Comparison of ENCODE assay signal across 1 cellular context in the genomic region with DNA sequence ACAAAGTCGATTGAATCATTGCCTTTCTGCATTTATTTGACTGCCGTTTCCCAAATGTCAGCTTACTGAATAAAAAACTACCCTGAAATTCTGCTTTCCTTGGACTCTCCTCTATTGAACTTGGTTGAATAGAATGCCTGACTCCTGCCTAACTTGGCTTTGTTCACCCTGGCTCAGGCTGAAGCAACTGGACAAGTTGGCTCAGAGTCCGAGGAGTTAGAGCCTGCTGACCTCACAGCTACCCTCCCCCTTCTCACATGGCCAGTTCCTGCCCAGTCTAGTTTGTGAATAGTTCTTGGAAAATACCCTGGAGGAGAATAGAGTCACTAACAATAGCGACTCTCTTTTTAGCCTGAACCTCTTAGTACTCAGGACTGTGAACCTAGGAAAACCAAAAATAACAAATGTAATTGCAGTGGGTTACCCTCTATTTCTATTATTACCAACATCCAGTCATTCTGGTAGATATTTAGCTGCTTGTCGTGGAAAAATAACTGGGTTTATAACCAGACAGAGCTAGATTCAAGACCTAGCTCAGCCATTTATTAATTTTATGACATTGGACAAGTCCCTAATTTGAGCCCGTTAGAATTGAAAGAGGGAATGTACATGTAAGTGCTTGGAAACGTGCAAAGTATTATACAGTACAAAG.
TF ChIP-seq lines count a peak whose summit lies in the region.

No MANE protein-coding gene starts in this region.

TF ChIP-seq in K562, 482 proteins besides CTCF, POLR2A, EP300 and RAD21 (continued from another document and continues in another):
- TF ChIP-seq, protein P1, sequence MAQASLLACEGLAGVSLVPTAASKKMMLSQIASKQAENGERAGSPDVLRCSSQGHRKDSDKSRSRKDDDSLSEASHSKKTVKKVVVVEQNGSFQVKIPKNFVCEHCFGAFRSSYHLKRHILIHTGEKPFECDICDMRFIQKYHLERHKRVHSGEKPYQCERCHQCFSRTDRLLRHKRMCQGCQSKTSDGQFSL (CRISPR knock-in tag; IDR thresholded peaks at IDR 0.05), result no peak
- TF ChIP-seq, protein P1 (tag; IDR thresholded peaks at IDR 0.05), result no peak
- TF ChIP-seq PCBP1 (IDR thresholded peaks at IDR 0.05; ENCODE audit: low read depth, low read length, poor library complexity, severe bottlenecking) (no peak), WHSC1 (IDR thresholded peaks at IDR 0.05; ENCODE audit: low read length) (no peak), ZBED1 (IDR thresholded peaks at IDR 0.05) (no peak), FOXJ2 (tag; IDR thresholded peaks at IDR 0.05) (peak; percentile 23; the same call in 1 of the 2 replicates), SMAD3 (CRISPR knock-in tag; conservative IDR thresholded peaks at IDR 0.05) (0 out of 2 replicates have a peak, but pooled peaks have one; percentile 8), SRF (CRISPR knock-in tag; IDR thresholded peaks at IDR 0.05) (0 out of 4 replicates have a peak, but pooled peaks of 1 of the 2 experiments have one; percentile 9), POLR2H (tag; IDR thresholded peaks at IDR 0.05; ENCODE audit: low read depth) (no peak; the same call in 1 of the 2 replicates), ARHGAP35 (IDR thresholded peaks at IDR 0.05; ENCODE audit: partially characterized antibody) (no peak), ZNF589 (CRISPR knock-in tag; IDR thresholded peaks at IDR 0.05; ENCODE audit: low read depth) (peak; percentile 94; the same call in 1 of the 2 replicates), NEUROD1 (IDR thresholded peaks at IDR 0.05; ENCODE audit: borderline replicate concordance, low read depth, low read length, partially characterized antibody) (no peak), TRIM28 (IDR thresholded peaks at IDR 0.05) (no peak), TOE1 (IDR thresholded peaks at IDR 0.05; ENCODE audit: borderline replicate concordance) (no peak), TOE1 (CRISPR knock-in tag; IDR thresholded peaks at IDR 0.05; ENCODE audit: borderline replicate concordance, low read depth) (no peak), GTF2A2 (tag; IDR thresholded peaks at IDR 0.05) (no peak), MYNN (IDR thresholded peaks at IDR 0.05) (no peak), MYNN (CRISPR knock-in tag; IDR thresholded peaks at IDR 0.05) (no peak), ZNF444 (CRISPR knock-in tag; IDR thresholded peaks at IDR 0.05) (0 out of 2 replicates have a peak, but pooled peaks have one; percentile 51), SMAD4 (CRISPR knock-in tag; conservative IDR thresholded peaks at IDR 0.05) (peak; percentile 87), ESRRB (CRISPR knock-in tag; IDR thresholded peaks at IDR 0.05; ENCODE audit: borderline replicate concordance) (no peak), RFX1 (IDR thresholded peaks at IDR 0.05) (no peak), ZNF766 (CRISPR knock-in tag; conservative IDR thresholded peaks at IDR 0.05) (peak; percentile 51; the same call in 1 of the 2 replicates), HNRNPLL (IDR thresholded peaks at IDR 0.05; ENCODE audit: low read depth, low read length, poor library complexity, severe bottlenecking) (no peak), RBM25 (IDR thresholded peaks at IDR 0.05; ENCODE audit: low read depth, low read length, severe bottlenecking) (no peak), ZKSCAN8 (CRISPR knock-in tag; IDR thresholded peaks at IDR 0.05) (peak; percentile 67; the same call in 1 of the 2 replicates), MCM5 (IDR thresholded peaks at IDR 0.05; ENCODE audit: low read depth) (no peak)
- TF ChIP-seq, protein P2, sequence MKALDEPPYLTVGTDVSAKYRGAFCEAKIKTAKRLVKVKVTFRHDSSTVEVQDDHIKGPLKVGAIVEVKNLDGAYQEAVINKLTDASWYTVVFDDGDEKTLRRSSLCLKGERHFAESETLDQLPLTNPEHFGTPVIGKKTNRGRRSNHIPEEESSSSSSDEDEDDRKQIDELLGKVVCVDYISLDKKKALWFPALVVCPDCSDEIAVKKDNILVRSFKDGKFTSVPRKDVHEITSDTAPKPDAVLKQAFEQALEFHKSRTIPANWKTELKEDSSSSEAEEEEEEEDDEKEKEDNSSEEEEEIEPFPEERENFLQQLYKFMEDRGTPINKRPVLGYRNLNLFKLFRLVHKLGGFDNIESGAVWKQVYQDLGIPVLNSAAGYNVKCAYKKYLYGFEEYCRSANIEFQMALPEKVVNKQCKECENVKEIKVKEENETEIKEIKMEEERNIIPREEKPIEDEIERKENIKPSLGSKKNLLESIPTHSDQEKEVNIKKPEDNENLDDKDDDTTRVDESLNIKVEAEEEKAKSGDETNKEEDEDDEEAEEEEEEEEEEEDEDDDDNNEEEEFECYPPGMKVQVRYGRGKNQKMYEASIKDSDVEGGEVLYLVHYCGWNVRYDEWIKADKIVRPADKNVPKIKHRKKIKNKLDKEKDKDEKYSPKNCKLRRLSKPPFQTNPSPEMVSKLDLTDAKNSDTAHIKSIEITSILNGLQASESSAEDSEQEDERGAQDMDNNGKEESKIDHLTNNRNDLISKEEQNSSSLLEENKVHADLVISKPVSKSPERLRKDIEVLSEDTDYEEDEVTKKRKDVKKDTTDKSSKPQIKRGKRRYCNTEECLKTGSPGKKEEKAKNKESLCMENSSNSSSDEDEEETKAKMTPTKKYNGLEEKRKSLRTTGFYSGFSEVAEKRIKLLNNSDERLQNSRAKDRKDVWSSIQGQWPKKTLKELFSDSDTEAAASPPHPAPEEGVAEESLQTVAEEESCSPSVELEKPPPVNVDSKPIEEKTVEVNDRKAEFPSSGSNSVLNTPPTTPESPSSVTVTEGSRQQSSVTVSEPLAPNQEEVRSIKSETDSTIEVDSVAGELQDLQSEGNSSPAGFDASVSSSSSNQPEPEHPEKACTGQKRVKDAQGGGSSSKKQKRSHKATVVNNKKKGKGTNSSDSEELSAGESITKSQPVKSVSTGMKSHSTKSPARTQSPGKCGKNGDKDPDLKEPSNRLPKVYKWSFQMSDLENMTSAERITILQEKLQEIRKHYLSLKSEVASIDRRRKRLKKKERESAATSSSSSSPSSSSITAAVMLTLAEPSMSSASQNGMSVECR (CRISPR knock-in tag; IDR thresholded peaks at IDR 0.05), result no peak
- TF ChIP-seq, protein P3, sequence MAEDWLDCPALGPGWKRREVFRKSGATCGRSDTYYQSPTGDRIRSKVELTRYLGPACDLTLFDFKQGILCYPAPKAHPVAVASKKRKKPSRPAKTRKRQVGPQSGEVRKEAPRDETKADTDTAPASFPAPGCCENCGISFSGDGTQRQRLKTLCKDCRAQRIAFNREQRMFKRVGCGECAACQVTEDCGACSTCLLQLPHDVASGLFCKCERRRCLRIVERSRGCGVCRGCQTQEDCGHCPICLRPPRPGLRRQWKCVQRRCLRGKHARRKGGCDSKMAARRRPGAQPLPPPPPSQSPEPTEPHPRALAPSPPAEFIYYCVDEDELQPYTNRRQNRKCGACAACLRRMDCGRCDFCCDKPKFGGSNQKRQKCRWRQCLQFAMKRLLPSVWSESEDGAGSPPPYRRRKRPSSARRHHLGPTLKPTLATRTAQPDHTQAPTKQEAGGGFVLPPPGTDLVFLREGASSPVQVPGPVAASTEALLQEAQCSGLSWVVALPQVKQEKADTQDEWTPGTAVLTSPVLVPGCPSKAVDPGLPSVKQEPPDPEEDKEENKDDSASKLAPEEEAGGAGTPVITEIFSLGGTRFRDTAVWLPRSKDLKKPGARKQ (CRISPR knock-in tag; IDR thresholded peaks at IDR 0.05), result no peak
- TF ChIP-seq, protein P4, sequence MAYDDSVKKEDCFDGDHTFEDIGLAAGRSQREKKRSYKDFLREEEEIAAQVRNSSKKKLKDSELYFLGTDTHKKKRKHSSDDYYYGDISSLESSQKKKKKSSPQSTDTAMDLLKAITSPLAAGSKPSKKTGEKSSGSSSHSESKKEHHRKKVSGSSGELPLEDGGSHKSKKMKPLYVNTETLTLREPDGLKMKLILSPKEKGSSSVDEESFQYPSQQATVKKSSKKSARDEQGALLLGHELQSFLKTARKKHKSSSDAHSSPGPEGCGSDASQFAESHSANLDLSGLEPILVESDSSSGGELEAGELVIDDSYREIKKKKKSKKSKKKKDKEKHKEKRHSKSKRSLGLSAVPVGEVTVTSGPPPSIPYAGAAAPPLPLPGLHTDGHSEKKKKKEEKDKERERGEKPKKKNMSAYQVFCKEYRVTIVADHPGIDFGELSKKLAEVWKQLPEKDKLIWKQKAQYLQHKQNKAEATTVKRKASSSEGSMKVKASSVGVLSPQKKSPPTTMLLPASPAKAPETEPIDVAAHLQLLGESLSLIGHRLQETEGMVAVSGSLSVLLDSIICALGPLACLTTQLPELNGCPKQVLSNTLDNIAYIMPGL (CRISPR knock-in tag; IDR thresholded peaks at IDR 0.05), result no peak
- TF ChIP-seq, protein P5, sequence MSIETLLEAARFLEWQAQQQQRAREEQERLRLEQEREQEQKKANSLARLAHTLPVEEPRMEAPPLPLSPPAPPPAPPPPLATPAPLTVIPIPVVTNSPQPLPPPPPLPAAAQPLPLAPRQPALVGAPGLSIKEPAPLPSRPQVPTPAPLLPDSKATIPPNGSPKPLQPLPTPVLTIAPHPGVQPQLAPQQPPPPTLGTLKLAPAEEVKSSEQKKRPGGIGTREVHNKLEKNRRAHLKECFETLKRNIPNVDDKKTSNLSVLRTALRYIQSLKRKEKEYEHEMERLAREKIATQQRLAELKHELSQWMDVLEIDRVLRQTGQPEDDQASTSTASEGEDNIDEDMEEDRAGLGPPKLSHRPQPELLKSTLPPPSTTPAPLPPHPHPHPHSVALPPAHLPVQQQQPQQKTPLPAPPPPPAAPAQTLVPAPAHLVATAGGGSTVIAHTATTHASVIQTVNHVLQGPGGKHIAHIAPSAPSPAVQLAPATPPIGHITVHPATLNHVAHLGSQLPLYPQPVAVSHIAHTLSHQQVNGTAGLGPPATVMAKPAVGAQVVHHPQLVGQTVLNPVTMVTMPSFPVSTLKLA (conservative IDR thresholded peaks at IDR 0.05), result 0 out of 4 replicates have a peak, but pooled peaks have one; percentile 6 to 18
- TF ChIP-seq, protein P6, sequence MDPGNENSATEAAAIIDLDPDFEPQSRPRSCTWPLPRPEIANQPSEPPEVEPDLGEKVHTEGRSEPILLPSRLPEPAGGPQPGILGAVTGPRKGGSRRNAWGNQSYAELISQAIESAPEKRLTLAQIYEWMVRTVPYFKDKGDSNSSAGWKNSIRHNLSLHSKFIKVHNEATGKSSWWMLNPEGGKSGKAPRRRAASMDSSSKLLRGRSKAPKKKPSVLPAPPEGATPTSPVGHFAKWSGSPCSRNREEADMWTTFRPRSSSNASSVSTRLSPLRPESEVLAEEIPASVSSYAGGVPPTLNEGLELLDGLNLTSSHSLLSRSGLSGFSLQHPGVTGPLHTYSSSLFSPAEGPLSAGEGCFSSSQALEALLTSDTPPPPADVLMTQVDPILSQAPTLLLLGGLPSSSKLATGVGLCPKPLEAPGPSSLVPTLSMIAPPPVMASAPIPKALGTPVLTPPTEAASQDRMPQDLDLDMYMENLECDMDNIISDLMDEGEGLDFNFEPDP (CRISPR knock-in tag; IDR thresholded peaks at IDR 0.05), result no peak
- TF ChIP-seq, protein P7, sequence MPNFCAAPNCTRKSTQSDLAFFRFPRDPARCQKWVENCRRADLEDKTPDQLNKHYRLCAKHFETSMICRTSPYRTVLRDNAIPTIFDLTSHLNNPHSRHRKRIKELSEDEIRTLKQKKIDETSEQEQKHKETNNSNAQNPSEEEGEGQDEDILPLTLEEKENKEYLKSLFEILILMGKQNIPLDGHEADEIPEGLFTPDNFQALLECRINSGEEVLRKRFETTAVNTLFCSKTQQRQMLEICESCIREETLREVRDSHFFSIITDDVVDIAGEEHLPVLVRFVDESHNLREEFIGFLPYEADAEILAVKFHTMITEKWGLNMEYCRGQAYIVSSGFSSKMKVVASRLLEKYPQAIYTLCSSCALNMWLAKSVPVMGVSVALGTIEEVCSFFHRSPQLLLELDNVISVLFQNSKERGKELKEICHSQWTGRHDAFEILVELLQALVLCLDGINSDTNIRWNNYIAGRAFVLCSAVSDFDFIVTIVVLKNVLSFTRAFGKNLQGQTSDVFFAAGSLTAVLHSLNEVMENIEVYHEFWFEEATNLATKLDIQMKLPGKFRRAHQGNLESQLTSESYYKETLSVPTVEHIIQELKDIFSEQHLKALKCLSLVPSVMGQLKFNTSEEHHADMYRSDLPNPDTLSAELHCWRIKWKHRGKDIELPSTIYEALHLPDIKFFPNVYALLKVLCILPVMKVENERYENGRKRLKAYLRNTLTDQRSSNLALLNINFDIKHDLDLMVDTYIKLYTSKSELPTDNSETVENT (CRISPR knock-in tag; IDR thresholded peaks at IDR 0.05), result no peak
- TF ChIP-seq, protein P8, sequence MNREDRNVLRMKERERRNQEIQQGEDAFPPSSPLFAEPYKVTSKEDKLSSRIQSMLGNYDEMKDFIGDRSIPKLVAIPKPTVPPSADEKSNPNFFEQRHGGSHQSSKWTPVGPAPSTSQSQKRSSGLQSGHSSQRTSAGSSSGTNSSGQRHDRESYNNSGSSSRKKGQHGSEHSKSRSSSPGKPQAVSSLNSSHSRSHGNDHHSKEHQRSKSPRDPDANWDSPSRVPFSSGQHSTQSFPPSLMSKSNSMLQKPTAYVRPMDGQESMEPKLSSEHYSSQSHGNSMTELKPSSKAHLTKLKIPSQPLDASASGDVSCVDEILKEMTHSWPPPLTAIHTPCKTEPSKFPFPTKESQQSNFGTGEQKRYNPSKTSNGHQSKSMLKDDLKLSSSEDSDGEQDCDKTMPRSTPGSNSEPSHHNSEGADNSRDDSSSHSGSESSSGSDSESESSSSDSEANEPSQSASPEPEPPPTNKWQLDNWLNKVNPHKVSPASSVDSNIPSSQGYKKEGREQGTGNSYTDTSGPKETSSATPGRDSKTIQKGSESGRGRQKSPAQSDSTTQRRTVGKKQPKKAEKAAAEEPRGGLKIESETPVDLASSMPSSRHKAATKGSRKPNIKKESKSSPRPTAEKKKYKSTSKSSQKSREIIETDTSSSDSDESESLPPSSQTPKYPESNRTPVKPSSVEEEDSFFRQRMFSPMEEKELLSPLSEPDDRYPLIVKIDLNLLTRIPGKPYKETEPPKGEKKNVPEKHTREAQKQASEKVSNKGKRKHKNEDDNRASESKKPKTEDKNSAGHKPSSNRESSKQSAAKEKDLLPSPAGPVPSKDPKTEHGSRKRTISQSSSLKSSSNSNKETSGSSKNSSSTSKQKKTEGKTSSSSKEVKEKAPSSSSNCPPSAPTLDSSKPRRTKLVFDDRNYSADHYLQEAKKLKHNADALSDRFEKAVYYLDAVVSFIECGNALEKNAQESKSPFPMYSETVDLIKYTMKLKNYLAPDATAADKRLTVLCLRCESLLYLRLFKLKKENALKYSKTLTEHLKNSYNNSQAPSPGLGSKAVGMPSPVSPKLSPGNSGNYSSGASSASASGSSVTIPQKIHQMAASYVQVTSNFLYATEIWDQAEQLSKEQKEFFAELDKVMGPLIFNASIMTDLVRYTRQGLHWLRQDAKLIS (CRISPR knock-in tag; IDR thresholded peaks at IDR 0.05), result no peak
